ENCODE assay signal across 13 cellular contexts in the genomic region with DNA sequence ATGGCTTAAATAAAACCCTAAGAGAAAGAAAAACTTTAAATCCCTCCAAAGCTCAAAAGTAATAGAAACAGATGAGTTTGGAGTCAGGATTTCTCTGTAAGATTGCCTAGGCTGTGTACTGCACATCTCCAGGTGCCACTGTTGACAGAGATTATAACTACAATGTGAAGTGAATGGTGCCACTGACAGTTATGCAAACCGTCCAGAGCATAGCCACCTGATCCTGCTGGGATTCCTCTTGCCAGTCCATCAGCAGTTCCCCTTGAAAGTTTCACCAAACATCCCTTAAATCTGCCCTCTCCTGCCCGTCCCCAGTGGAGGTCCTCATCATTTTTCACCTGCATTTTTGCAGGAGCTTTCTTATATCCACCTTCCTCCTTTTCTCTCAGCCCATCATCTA.
"Had no signal": no experiment of that assay in that cellular context is flagged by ENCODE, and none has a peak within 500 bp of the region (broad histone marks: within the 10 kb centered on the region; RNA-seq: fewer than 3 reads in every experiment).

No MANE protein-coding gene starts in this region.

- H3K27me3 ChIP-seq: ovary, SJCRH30 had no signal

- H3K4me1 Mint-ChIP-seq: immature natural killer cell had no signal

- H3K9me3 Mint-ChIP-seq: activated T-cell treated with anti-CD3 and anti-CD28 coated beads, Interleukin-2, amount 50 U/mL, for 72 hours; endodermal cell; immature natural killer cell; natural killer cell treated with Interleukin-12 subunit alpha and Interleukin-12 subunit beta and Interleukin-15 and Interleukin-18, amount 100 ng/mL, for 72 hours had no signal

- H3K27ac Mint-ChIP-seq: activated T-cell treated with anti-CD3 and anti-CD28 coated beads, Interleukin-2, amount 50 U/mL, for 72 hours; endodermal cell; natural killer cell treated with Interleukin-12 subunit alpha and Interleukin-12 subunit beta and Interleukin-15 and Interleukin-18, amount 100 ng/mL, for 72 hours had no signal

- DNase-seq: activated CD4-positive, alpha-beta T cell treated with anti-CD3 and anti-CD28 coated beads for 1 hour; activated CD4-positive, alpha-beta T cell treated with anti-CD3 and anti-CD28 coated beads, Interleukin-2, amount 50 U/mL, for 48 hours; activated gamma-delta T cell treated with Interleukin-2 at 50 U/mL for 16 hours; activated T-cell treated with anti-CD3 and anti-CD28 coated beads, Interleukin-2, amount 50 U/mL, for 72 hours; dermis blood vessel endothelial cell; endodermal cell; erythroblast; immature natural killer cell; SJCRH30; trophoblast cell had no signal

- H3K36me3 Mint-ChIP-seq: natural killer cell treated with Interleukin-12 subunit alpha and Interleukin-12 subunit beta and Interleukin-15 and Interleukin-18, amount 100 ng/mL, for 72 hours had no signal

- H3K36me3 ChIP-seq: ovary, SJCRH30 had no signal

- ATAC-seq: activated T-cell treated with anti-CD3 and anti-CD28 coated beads, Interleukin-2, amount 50 U/mL, for 72 hours; natural killer cell treated with Interleukin-12 subunit alpha and Interleukin-12 subunit beta and Interleukin-15 and Interleukin-18, amount 100 ng/mL, for 72 hours had no signal

- H3K4me3 ChIP-seq: ovary, SJCRH30, skin epidermis had no signal

- H3K4me3 Mint-ChIP-seq: activated T-cell treated with anti-CD3 and anti-CD28 coated beads, Interleukin-2, amount 50 U/mL, for 72 hours; endodermal cell; immature natural killer cell; natural killer cell treated with Interleukin-12 subunit alpha and Interleukin-12 subunit beta and Interleukin-15 and Interleukin-18, amount 100 ng/mL, for 72 hours had no signal

- H3K4me1 ChIP-seq: SJCRH30 had no signal

- H3K9me3 ChIP-seq: ovary, SJCRH30 had no signal

- H3K27me3 Mint-ChIP-seq: natural killer cell treated with Interleukin-12 subunit alpha and Interleukin-12 subunit beta and Interleukin-15 and Interleukin-18, amount 100 ng/mL, for 72 hours had no signal

- H3K27ac ChIP-seq: ovary, SJCRH30, skin epidermis had no signal
